Comparison of ENCODE assay signal across 8 cellular contexts in the genomic region with DNA sequence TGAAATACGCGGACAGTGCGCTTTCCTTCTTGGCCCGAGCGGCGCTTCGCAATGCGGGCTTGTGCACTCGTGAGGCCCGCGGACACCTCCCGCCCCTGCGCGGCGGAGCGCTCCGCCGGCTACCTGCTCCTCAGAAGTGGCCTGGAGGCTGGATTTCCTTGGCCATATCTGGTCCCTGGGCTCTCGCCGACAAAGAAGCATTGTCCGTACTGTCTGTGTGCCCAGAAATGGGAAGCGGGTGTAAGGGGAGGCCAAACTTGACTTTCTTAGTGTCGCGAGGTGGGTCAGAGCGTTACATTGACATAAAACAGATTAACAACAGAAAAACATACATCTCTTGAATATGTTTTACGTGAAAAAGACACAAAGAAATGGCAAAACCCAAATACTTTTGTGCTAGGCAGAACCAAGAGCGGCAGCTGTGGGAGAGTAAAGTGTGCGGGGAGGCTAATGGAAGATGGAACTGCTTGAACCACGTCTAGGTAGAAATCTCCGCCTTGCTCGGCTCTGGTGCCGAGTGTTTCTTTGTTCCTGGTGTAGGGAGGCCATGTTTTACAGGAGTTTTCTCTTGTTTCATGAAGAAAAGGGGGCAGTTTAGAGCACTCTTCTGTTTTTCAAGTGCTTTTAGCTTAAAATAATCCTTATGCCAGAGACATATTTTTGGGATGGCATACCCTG. TPM values are rescaled to one million over a fixed set of nuclear protein-coding genes. Genes with fewer than 3 reads are reported as not detected.
DNase-seq lines count a peak whose midpoint lies in the region; ATAC-seq and TF ChIP-seq lines count a peak whose summit lies in the region.

No MANE protein-coding gene starts in this region.

- H3K4me3 ChIP-seq in colonic mucosa (peak overlapping the region; percentile 85), mesodermal cell (ENCODE audit: extremely low read depth, insufficient read depth, low read length, poor library complexity, severe bottlenecking) (peak overlapping the region; percentile 99), tibial artery (peak overlapping the region; percentile 82 to 94)

- peak overlapping the region; percentile 99 for H3K27ac ChIP-seq in colonic mucosa
- peak overlapping the region; percentile 95 for H3K27ac ChIP-seq in mesodermal cell (ENCODE audit: low read depth, low read length, severe bottlenecking)
- peak overlapping the region; percentile 98 to 99 for H3K27ac ChIP-seq in tibial artery

- H3K36me3 ChIP-seq in colonic mucosa: no peaks in the 10 kb centered on the region
- H3K36me3 ChIP-seq in mesodermal cell (ENCODE audit: control insufficient read depth, insufficient read depth, low read length): peaks cover 6% of the 10 kb centered on the region
- no peaks in the 10 kb centered on the region for H3K36me3 ChIP-seq in tibial artery

- H3K4me1 ChIP-seq in colonic mucosa: peaks cover 4% of the 10 kb centered on the region
- H3K4me1 ChIP-seq in mesodermal cell (ENCODE audit: control insufficient read depth, insufficient read depth, low read length, poor library complexity, severe bottlenecking): peaks cover 6% of the 10 kb centered on the region
- H3K4me1 ChIP-seq in tibial artery: peaks cover 0 to 24% (median 15%) of the 10 kb centered on the region in 4 donors

- peak overlapping the region; percentile 82 to 92 for H3K9ac ChIP-seq in colonic mucosa (ENCODE audit: low read depth in 2 of 2, low read length in 2 of 2)

- peak; percentile 15 for DNase-seq in CD1c-positive myeloid dendritic cell (ENCODE audit: extremely low spot score)
- DNase-seq in SHP77 treated with DMSO at 0.1 percent for 48 hours (lab: John Stamatoyannopoulos, UW): peak; percentile 66
- DNase-seq in colonic mucosa: peak; percentile 28
- DNase-seq in tibial artery: no peak
- DNase-seq in MV-4-11 (lab: John Stamatoyannopoulos, UW): no peak

- ATAC-seq in GM19438 (IDR thresholded peaks at IDR 0.05; ENCODE audit: low read depth, unreplicated experiment) (peak; percentile 25), HG03469 (IDR thresholded peaks at IDR 0.05; ENCODE audit: unreplicated experiment) (peak; percentile 4)

- H3K27me3 ChIP-seq in colonic mucosa (no peaks in the 10 kb centered on the region), tibial artery (peaks cover 0 to under 1% of the 10 kb centered on the region in 2 donors)

- intact Hi-C loops in colonic mucosa (cut with DNase I): loop anchor here (10.0 kb wide), 1 partner anchor 82 kb away; no protein-coding TSS in a partner anchor
- intact Hi-C loops in tibial artery (cut with DNase I; ENCODE audit: low total_unique reads): loop anchor here (5.0 to 10.0 kb wide), 2 partner anchors 518 to 609 kb away; a partner anchor contains a TSS

- no peak for TF ChIP-seq CTCF in colonic mucosa (IDR thresholded peaks at IDR 0.05)
- TF ChIP-seq CTCF in tibial artery (IDR thresholded peaks at IDR 0.05): no peak

- WGBS in mesodermal cell (ENCODE audit: insufficient coverage in 2 of 2), 2 experiments: 1% methylated on average over 19 to 27 of the region's 32 CpGs

- H3K9me3 ChIP-seq in colonic mucosa: no peaks in the 10 kb centered on the region
- no peaks in the 10 kb centered on the region for H3K9me3 ChIP-seq in mesodermal cell (ENCODE audit: control insufficient read depth, low read length)
- no peaks in the 10 kb centered on the region for H3K9me3 ChIP-seq in tibial artery

RNA-seq across cellular contexts. Expression of a gene that starts 1.5 kb away (rescaled TPM):
- total RNA-seq in colonic mucosa: 10 to 100 TPM; 16.2 to 17.8 TPM
- 5.1 TPM for polyA plus RNA-seq in mesodermal cell (2013, experiment 1 of 2)
- polyA plus RNA-seq in mesodermal cell (2013, experiment 2 of 2): 6.2 TPM

Comparison
In these comparisons a context has a peak if more than half of its experiments do, and no peak if none do; other contexts are left out.
1. DNase-seq: peak in CD1c-positive myeloid dendritic cell (single experiment), SHP77 treated with DMSO at 0.1 percent for 48 hours (single experiment) and colonic mucosa (single experiment); none in tibial artery (0 of 2) and MV-4-11 (single experiment).
2. Peak in every context shown above with its lines, with median percentiles within 50 percentile points of each other: H3K27ac ChIP-seq and H3K4me3 ChIP-seq.